In genomic region chr6:77450924-77451323, GRCh38 we compare ENCODE assay signal across 17 cellular contexts. TPM values are rescaled to one million over a fixed set of nuclear protein-coding genes. Genes with fewer than 3 reads are reported as not detected.
DNase-seq lines count a peak whose midpoint lies in the region; ATAC-seq, FAIRE-seq and TF ChIP-seq lines count a peak whose summit lies in the region.
"Had no signal": no experiment of that assay in that cellular context is flagged by ENCODE, and none has a peak within 500 bp of the region (broad histone marks: within the 10 kb centered on the region; RNA-seq: fewer than 3 reads in every experiment).

No MANE protein-coding gene starts in this region.

- H3K27ac ChIP-seq in PC-3 (ENCODE audit: low read length) (no peak overlapping the region), osteoblast (ENCODE audit: low read depth, low read length) (no peak overlapping the region), WERI-Rb-1 (no peak overlapping the region)
- H3K27ac ChIP-seq: PC-9 had no signal

- H4K20me1 ChIP-seq in PC-3 (ENCODE audit: low read length): no peaks in the 10 kb centered on the region
- no peaks in the 10 kb centered on the region for H4K20me1 ChIP-seq in osteoblast (ENCODE audit: insufficient read depth, low read length)

- DNase-seq in D721Med (ENCODE audit: insufficient read length, low spot score) (no peak), PC-3 (no peak), dermis blood vessel endothelial cell (peak; percentile 32), osteoblast (ENCODE audit: insufficient read length, low spot score, missing footprints) (peak; percentile 15), WERI-Rb-1 (no peak), GM12891 (ENCODE audit: insufficient read length, low spot score) (no peak)
- DNase-seq: activated CD4-positive, alpha-beta T cell treated with anti-CD3 and anti-CD28 coated beads for 4 hours; activated T-cell treated with anti-CD3 and anti-CD28 coated beads, Interleukin-2, amount 50 U/mL, for 4 hours; GF-D8; head of caudate nucleus; naive thymus-derived CD4-positive, alpha-beta T cell; NCI-H1417 treated with DMSO at 0.1 percent for 48 hours; PC-9; retina; T-helper 17 cell had no signal

- H3F3A ChIP-seq in PC-3 (ENCODE audit: low read length, unreplicated experiment): no peaks in the 10 kb centered on the region

- TF ChIP-seq POLR2A in GM12891 (IDR thresholded peaks at IDR 0.05; ENCODE audit: low read depth, low read length): no peak

- H3K79me2 ChIP-seq in PC-3 (ENCODE audit: low read length): no peaks in the 10 kb centered on the region
- no peaks in the 10 kb centered on the region for H3K79me2 ChIP-seq in osteoblast (ENCODE audit: insufficient read depth, low read length)

- BruUV-seq in PC-3 (replicated peaks; lab: Mats Ljungman, UMichigan): no TSS peak

- ATAC-seq in PC-3 (no peak), HG02759 (IDR thresholded peaks at IDR 0.05; ENCODE audit: unreplicated experiment) (no peak)
- ATAC-seq: activated T-cell treated with anti-CD3 and anti-CD28 coated beads, Interleukin-2, amount 50 U/mL, for 4 hours; naive thymus-derived CD4-positive, alpha-beta T cell; T-helper 17 cell had no signal

- H3K4me2 ChIP-seq in PC-3 (ENCODE audit: low read length) (no peak overlapping the region), osteoblast (ENCODE audit: insufficient read depth, low read length) (no peak overlapping the region)
- H3K4me2 ChIP-seq: PC-9 had no signal

- FAIRE-seq in D721Med (lab: Jason Lieb, UNC) (no peak), GM12891 (lab: Jason Lieb, UNC) (no peak)
- FAIRE-seq: GM18507 had no signal

- H3K36me3 ChIP-seq in PC-3 (ENCODE audit: low read depth, low read length) (no peaks in the 10 kb centered on the region), osteoblast (ENCODE audit: insufficient read depth, low read length) (no peaks in the 10 kb centered on the region), WERI-Rb-1 (no peaks in the 10 kb centered on the region)

- H2AFZ ChIP-seq in PC-3 (ENCODE audit: low read length) (no peak overlapping the region), osteoblast (ENCODE audit: low read length) (no peak overlapping the region)
- H2AFZ ChIP-seq: PC-9 had no signal

- CTCF ChIA-PET in PC-3 (lab: Charles Lee): no interaction called here

- H3K4me1 ChIP-seq in PC-3 (ENCODE audit: insufficient read depth, low read length) (no peaks in the 10 kb centered on the region; the same call in 1 of the 2 replicates), osteoblast (ENCODE audit: insufficient read depth, low read length) (peaks cover 11% of the 10 kb centered on the region)

- H3K4me3 ChIP-seq in PC-3 (ENCODE audit: low read length) (no peak overlapping the region), osteoblast (ENCODE audit: insufficient read depth, low read length) (no peak overlapping the region), WERI-Rb-1 (ENCODE audit: low read depth, low read length) (no peak overlapping the region)
- H3K4me3 ChIP-seq: PC-9 had no signal

- H3K27me3 ChIP-seq in PC-3 (ENCODE audit: low read length) (no peaks in the 10 kb centered on the region), osteoblast (ENCODE audit: insufficient read depth, low read length) (no peaks in the 10 kb centered on the region), WERI-Rb-1 (ENCODE audit: insufficient read depth, low read depth, severe bottlenecking) (no peaks in the 10 kb centered on the region)

- H3K9ac ChIP-seq in PC-3 (ENCODE audit: low read length): no peak overlapping the region

- intact Hi-C loops in PC-3 (cut with micrococcal nuclease): loop anchor here (5.0 to 10.0 kb wide), 4 partner anchors 159 to 769 kb away; no protein-coding TSS in a partner anchor

- TF ChIP-seq CTCF in D721Med (IDR thresholded peaks at IDR 0.05; ENCODE audit: insufficient read depth, missing control alignments) (peak; percentile 9), PC-3 (conservative IDR thresholded peaks at IDR 0.05; ENCODE audit: low read depth, low read length) (0 out of 2 replicates have a peak, but pooled peaks have one; percentile 11), osteoblast (IDR thresholded peaks at IDR 0.05; ENCODE audit: extremely low read depth, low read depth, low read length) (peak; percentile 42), WERI-Rb-1 (IDR thresholded peaks at IDR 0.05; ENCODE audit: low read depth, low read length) (no peak)

- POLR2A ChIA-PET in PC-3 (lab: Charles Lee; ENCODE audit: unreplicated experiment): no interaction called here

- no peaks in the 10 kb centered on the region for H3K9me2 ChIP-seq in PC-3 (replicated peaks; ENCODE audit: low read length)

- no peaks in the 10 kb centered on the region for H3K9me3 ChIP-seq in PC-3 (ENCODE audit: low read length)
- no peaks in the 10 kb centered on the region for H3K9me3 ChIP-seq in osteoblast (ENCODE audit: low read depth, low read length)
- H3K9me3 ChIP-seq in WERI-Rb-1 (ENCODE audit: severe bottlenecking): no peaks in the 10 kb centered on the region

TF ChIP-seq in GM12891, 5 proteins besides CTCF, POLR2A, EP300 and RAD21:
- TF ChIP-seq POU2F2 (IDR thresholded peaks at IDR 0.05; ENCODE audit: low read depth, low read length) (no peak), SPI1 (IDR thresholded peaks at IDR 0.05; ENCODE audit: low read depth, low read length) (no peak), POLR2AphosphoS5 (IDR thresholded peaks at IDR 0.05; ENCODE audit: low read depth, low read length) (no peak)

RNA-seq across cellular contexts. Expression of gene HTR1B, which starts 12.4 kb away (rescaled TPM):
- total RNA-seq in PC-3 (2014; rRNA removed) (not detected in 2 replicates), dermis blood vessel endothelial cell (6.1 and 11.7 TPM in 2 replicates), osteoblast (not detected in 2 replicates)
- polyA plus RNA-seq in GM12891 (2012; ENCODE audit: low read depth, missing spikeins): not detected
- total RNA-seq: activated T-cell treated with anti-CD3 and anti-CD28 coated beads, Interleukin-2, amount 50 U/mL, for 4 hours; naive thymus-derived CD4-positive, alpha-beta T cell; PC-9; T-helper 17 cell had no signal
- polyA plus RNA-seq: naive thymus-derived CD4-positive, alpha-beta T cell had no signal

Comparison
In these comparisons a context has a peak if more than half of its experiments do, and no peak if none do; other contexts are left out.
1. DNase-seq: peak in dermis blood vessel endothelial cell (single experiment) and osteoblast (single experiment); none in D721Med (single experiment), PC-3 (single experiment), WERI-Rb-1 (single experiment) and GM12891 (single experiment).